8 cellular contexts compared by ENCODE assay signal in the genomic region with DNA sequence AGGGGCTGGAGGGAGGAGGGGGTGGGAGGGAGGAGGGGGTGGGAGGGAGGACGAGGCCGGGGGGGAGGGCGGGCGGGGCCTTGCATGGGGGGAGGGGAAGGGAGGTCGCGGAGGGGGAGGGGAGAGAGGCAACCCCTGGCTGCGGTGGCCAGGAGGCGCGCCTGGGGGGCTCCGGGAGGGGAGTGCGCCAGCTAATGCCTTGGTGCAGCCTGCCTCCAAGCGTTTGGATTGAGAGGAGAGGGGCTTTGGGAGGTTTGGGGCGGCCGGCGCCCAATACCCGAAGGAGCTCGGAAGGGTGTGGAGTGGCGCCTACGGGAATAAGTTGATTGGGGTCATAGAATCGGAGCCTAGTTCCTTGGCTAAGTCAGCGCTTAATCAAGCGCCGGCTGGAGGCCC. TPM values are rescaled to one million over a fixed set of nuclear protein-coding genes. Genes with fewer than 3 reads are reported as not detected.
A peak's percentile ranks its signal among the peaks of the same experiment; 100 is the strongest.
DNase-seq lines count a peak whose midpoint lies in the region; ATAC-seq and TF ChIP-seq lines count a peak whose summit lies in the region.

No MANE protein-coding gene starts in this region.

- TF ChIP-seq CTCF in suprapubic skin (IDR thresholded peaks at IDR 0.05): no peak

- TF ChIP-seq POLR2A in suprapubic skin (IDR thresholded peaks at IDR 0.05): no peak

- H3K4me1 ChIP-seq in muscle layer of colon (ENCODE audit: insufficient read depth, low read length): peaks cover 35% of the 10 kb centered on the region
- H3K4me1 ChIP-seq in suprapubic skin: peaks cover 32% of the 10 kb centered on the region

- H3K27me3 ChIP-seq in muscle layer of colon (ENCODE audit: control insufficient read depth in 1 of 2, insufficient read depth in 2 of 2, low read length in 2 of 2) (no peaks in the 10 kb centered on the region), suprapubic skin (no peaks in the 10 kb centered on the region)

- H3K4me3 ChIP-seq in muscle layer of colon (ENCODE audit: low read depth in 1 of 2, low read length in 2 of 2): peak overlapping the region; percentile 67 to 82
- H3K4me3 ChIP-seq in suprapubic skin: peak overlapping the region; percentile 73

- no peaks in the 10 kb centered on the region for H3K9me3 ChIP-seq in muscle layer of colon (ENCODE audit: low read length)
- H3K9me3 ChIP-seq in suprapubic skin: no peaks in the 10 kb centered on the region

- H3K27ac ChIP-seq in muscle layer of colon (ENCODE audit: low read depth, low read length): peak overlapping the region; percentile 96
- peak overlapping the region; percentile 96 for H3K27ac ChIP-seq in suprapubic skin

- no peaks in the 10 kb centered on the region for H3K36me3 ChIP-seq in muscle layer of colon (ENCODE audit: insufficient read depth, low read length)
- H3K36me3 ChIP-seq in suprapubic skin: peaks cover 8% of the 10 kb centered on the region

- ATAC-seq in esophagus mucosa (peak; percentile 15), GM19035 (IDR thresholded peaks at IDR 0.05; ENCODE audit: unreplicated experiment) (no peak)

- H3K9ac ChIP-seq in muscle layer of colon (ENCODE audit: low read length): peak overlapping the region; percentile 82

- TF ChIP-seq EP300 in suprapubic skin (IDR thresholded peaks at IDR 0.05): no peak

- WGBS in suprapubic skin: 0% methylated on average over 18 of the region's 23 CpGs

- DNase-seq in NCI-H1436 (lab: John Stamatoyannopoulos, UW) (peak; percentile 57), NCI-H1436 treated with DMSO at 0.1 percent for 48 hours (lab: John Stamatoyannopoulos, UW) (no peak), NCI-H1105 treated with DMSO at 0.1 percent for 48 hours (lab: John Stamatoyannopoulos, UW) (peak; percentile 30), suprapubic skin (ENCODE audit: low spot score in 2 of 2) (no peak)
- DNase-seq in activated CD8-positive, alpha-beta memory T cell treated with anti-CD3 and anti-CD28 coated beads, Interleukin-2, amount 50 U/mL, for 48 hours: peak; percentile 71

RNA-seq across cellular contexts. Expression of a gene that starts 0.5 kb away (rescaled TPM):
- total RNA-seq in esophagus mucosa (65.9 TPM), suprapubic skin (10 to 100 TPM; 57.5 to 88.0 (median 75.8) TPM)

Comparison
In these comparisons a context has a peak if more than half of its experiments do, and no peak if none do; other contexts are left out.
1. DNase-seq: peak in NCI-H1436 (single experiment), NCI-H1105 treated with DMSO at 0.1 percent for 48 hours (single experiment) and activated CD8-positive, alpha-beta memory T cell treated with anti-CD3 and anti-CD28 coated beads, Interleukin-2, amount 50 U/mL, for 48 hours (single experiment); none in NCI-H1436 treated with DMSO at 0.1 percent for 48 hours (single experiment) and suprapubic skin (0 of 2).